ENCODE assay signal across 7 cellular contexts in genomic region chr2:28810384-28811285, GRCh38. TPM values are rescaled to one million over a fixed set of nuclear protein-coding genes. Genes with fewer than 3 reads are reported as not detected.
DNase-seq lines count a peak whose midpoint lies in the region; ATAC-seq and TF ChIP-seq lines count a peak whose summit lies in the region.

Gene SPDYA (plus strand): TSS chr2:28810834. CDS start chr2:28816015, 5,181 bp downstream.

- no peaks in the 10 kb centered on the region for H3K36me3 ChIP-seq in fibroblast of lung (ENCODE audit: control insufficient read depth, insufficient read depth, low read length)

- no peaks in the 10 kb centered on the region for H3K27me3 Mint-ChIP-seq in natural killer cell (ENCODE audit: low read depth in 2 of 2)
- no peaks in the 10 kb centered on the region for H3K27me3 Mint-ChIP-seq in stimulated activated memory B cell treated with anti-CD40 and anti-IgM and Interleukin-4, amounts not matched to agents 10 μg/mL and 1 μg/mL and 100 μg/mL, for 72 hours

- H2AFZ ChIP-seq in fibroblast of lung (ENCODE audit: low read length) = no peak within 1 kb of the TSS

- H3K4me3 Mint-ChIP-seq in natural killer cell = peak within 1 kb of the TSS; percentile 89
- H3K4me3 Mint-ChIP-seq in stimulated activated memory B cell treated with anti-CD40 and anti-IgM and Interleukin-4, amounts not matched to agents 10 μg/mL and 1 μg/mL and 100 μg/mL, for 72 hours = peak within 1 kb of the TSS; percentile 76

- H3K4me2 ChIP-seq in fibroblast of lung (ENCODE audit: extremely low read depth, insufficient read depth, low read length) = peak within 1 kb of the TSS; percentile 83

- H3K27ac ChIP-seq in fibroblast of lung (ENCODE audit: insufficient read depth, low read length) = peak within 1 kb of the TSS; percentile 22

- no peaks in the 10 kb centered on the region for H3K9me3 ChIP-seq in fibroblast of lung (ENCODE audit: control insufficient read depth, insufficient read depth, low read depth, low read length)

- DNase-seq in NOMO-1 treated with dmso at 0.1 percent for 144 hours (lab: John Stamatoyannopoulos, UW; ENCODE audit: unreplicated experiment) (peak; percentile 71), activated T-helper 1 cell treated with Interleukin-2 at 50 U/mL for 16 hours (ENCODE audit: low read depth) (peak; percentile 67), fibroblast of lung (ENCODE audit: low read depth in 2 of 2) (peak; percentile 65 to 67), natural killer cell (peak; percentile 83)

- H3K9ac ChIP-seq in fibroblast of lung (ENCODE audit: insufficient read depth, low read length) = peak within 1 kb of the TSS; percentile 48

- peaks cover 14 to 15% of the 10 kb centered on the region in 2 donors for H3K4me1 Mint-ChIP-seq in natural killer cell
- peaks cover 7% of the 10 kb centered on the region for H3K4me1 Mint-ChIP-seq in stimulated activated memory B cell treated with anti-CD40 and anti-IgM and Interleukin-4, amounts not matched to agents 10 μg/mL and 1 μg/mL and 100 μg/mL, for 72 hours

- TF ChIP-seq CTCF in fibroblast of lung (conservative IDR thresholded peaks at IDR 0.05 in 1 of 2, IDR thresholded peaks at IDR 0.05 in 1 of 2; ENCODE audit: low read depth in 1 of 2, low read length in 2 of 2) (no peak), natural killer cell (IDR thresholded peaks at IDR 0.05) (no peak)

- no peaks in the 10 kb centered on the region for H4K20me1 ChIP-seq in fibroblast of lung (ENCODE audit: control insufficient read depth, extremely low read depth, insufficient read depth, low read length)

- no peaks in the 10 kb centered on the region for H3K27me3 ChIP-seq in fibroblast of lung (ENCODE audit: control insufficient read depth, insufficient read depth, low read length)

- no peaks in the 10 kb centered on the region for H3K9me3 Mint-ChIP-seq in natural killer cell
- no peaks in the 10 kb centered on the region for H3K9me3 Mint-ChIP-seq in stimulated activated memory B cell treated with anti-CD40 and anti-IgM and Interleukin-4, amounts not matched to agents 10 μg/mL and 1 μg/mL and 100 μg/mL, for 72 hours

- no peaks in the 10 kb centered on the region for H3K4me1 ChIP-seq in fibroblast of lung (ENCODE audit: control insufficient read depth, extremely low read depth, insufficient read depth, low read length)

- intact Hi-C loops in natural killer cell (cut with micrococcal nuclease) = loop anchor here (1.0 to 10.0 kb wide), 2 partner anchors 59 to 304 kb away; partner anchors contain the start of genes CLIP4 and PPP1CB

- peak within 1 kb of the TSS; percentile 31 to 57 (median 47) for H3K4me3 ChIP-seq in fibroblast of lung (replicated peaks in 1 of 4; ENCODE audit: control extremely low read depth in 1 of 4, insufficient read depth in 1 of 4, low read depth in 3 of 4, low read length in 4 of 4)

- peak; percentile 56 for ATAC-seq in GM18861 (IDR thresholded peaks at IDR 0.05; ENCODE audit: unreplicated experiment)
- peak; percentile 83 for ATAC-seq in HG03045 (IDR thresholded peaks at IDR 0.05; ENCODE audit: unreplicated experiment)
- ATAC-seq in natural killer cell = peak; percentile 88 to 95 (median 90)
- peak; percentile 93 for ATAC-seq in stimulated activated memory B cell treated with anti-CD40 and anti-IgM and Interleukin-4, amounts not matched to agents 10 μg/mL and 1 μg/mL and 100 μg/mL, for 72 hours

- no peaks in the 10 kb centered on the region for H3K36me3 Mint-ChIP-seq in natural killer cell
- peaks cover 9% of the 10 kb centered on the region for H3K36me3 Mint-ChIP-seq in stimulated activated memory B cell treated with anti-CD40 and anti-IgM and Interleukin-4, amounts not matched to agents 10 μg/mL and 1 μg/mL and 100 μg/mL, for 72 hours

- peak within 1 kb of the TSS; percentile 81 to 92 for H3K27ac Mint-ChIP-seq in natural killer cell
- H3K27ac Mint-ChIP-seq in stimulated activated memory B cell treated with anti-CD40 and anti-IgM and Interleukin-4, amounts not matched to agents 10 μg/mL and 1 μg/mL and 100 μg/mL, for 72 hours = no peak within 1 kb of the TSS

- no peaks in the 10 kb centered on the region for H3K79me2 ChIP-seq in fibroblast of lung (ENCODE audit: control insufficient read depth, insufficient read depth, low read length)

RNA-seq across cellular contexts. Expression of gene SPDYA, which starts in this region (rescaled TPM):
- total RNA-seq in fibroblast of lung = 0.77 and 0.83 TPM in 2 replicates
- polyA plus RNA-seq in fibroblast of lung = 0.06 and 0.09 TPM in 2 replicates
- 0.15 and 0.24 TPM in 2 replicates for polyA plus RNA-seq in fibroblast of lung (2012)
- not detected in 2 replicates for polyA minus RNA-seq in fibroblast of lung (ENCODE audit: low replicate concordance)
- total RNA-seq in natural killer cell = 1 to 10 TPM; 5.6 to 8.1 (median 8.0) TPM

Comparison
In these comparisons a context has a peak if more than half of its experiments do, and no peak if none do; other contexts are left out.
1. Peak in every context shown above with its lines: DNase-seq, ATAC-seq, H3K4me3 ChIP-seq and H3K27ac ChIP-seq.
2. Peak in DNase-seq, H3K4me3 ChIP-seq, H3K27ac ChIP-seq, H3K9ac ChIP-seq and H3K4me2 ChIP-seq in fibroblast of lung; RNA of the gene not detected or under 1 TPM.